In genomic region chr12:27549801-27550652, GRCh38 we compare ENCODE assay signal across 1 cellular context.
TF ChIP-seq lines count a peak whose summit lies in the region.

No MANE protein-coding gene starts in this region.

TF ChIP-seq in HEK293, 187 proteins besides CTCF, POLR2A, EP300 and RAD21 (continued from another document and continues in another):
- TF ChIP-seq PRDM4 (tag by site-specific recombination; IDR thresholded peaks at IDR 0.05) (peak; percentile 16; the same call in 1 of the 2 replicates), ZNF610 (tag by site-specific recombination; IDR thresholded peaks at IDR 0.05; ENCODE audit: borderline replicate concordance) (no peak), ZNF529 (tag by site-specific recombination; IDR thresholded peaks at IDR 0.05; ENCODE audit: insufficient replicate concordance) (no peak), ZNF549 (tag by site-specific recombination; IDR thresholded peaks at IDR 0.05) (no peak), MEIS1 (CRISPR knock-in tag; IDR thresholded peaks at IDR 0.05; ENCODE audit: borderline replicate concordance) (no peak), KLF16 (tag by site-specific recombination; IDR thresholded peaks at IDR 0.05) (peak; percentile 36; the same call in 1 of the 2 replicates), ZBTB44 (tag by site-specific recombination; IDR thresholded peaks at IDR 0.05) (0 out of 2 replicates have a peak, but pooled peaks have one; percentile 11), ZSCAN16 (tag by site-specific recombination; IDR thresholded peaks at IDR 0.05) (no peak), ZNF311 (tag by site-specific recombination; IDR thresholded peaks at IDR 0.05; ENCODE audit: borderline replicate concordance) (no peak), BCL11B (tag by site-specific recombination; IDR thresholded peaks at IDR 0.05; ENCODE audit: low read depth) (no peak), PRDM2 (tag by site-specific recombination; IDR thresholded peaks at IDR 0.05; ENCODE audit: borderline replicate concordance) (no peak), EGR2 (tag by site-specific recombination; IDR thresholded peaks at IDR 0.05; ENCODE audit: low read depth) (peak; percentile 93), MYNN (tag by site-specific recombination; IDR thresholded peaks at IDR 0.05; ENCODE audit: borderline replicate concordance) (no peak), ZNF768 (tag by site-specific recombination; IDR thresholded peaks at IDR 0.05) (no peak), ATF2 (tag by site-specific recombination; IDR thresholded peaks at IDR 0.05; ENCODE audit: low read depth) (no peak), ZSCAN30 (tag by site-specific recombination; IDR thresholded peaks at IDR 0.05) (no peak), YY2 (tag by site-specific recombination; IDR thresholded peaks at IDR 0.05) (no peak), ZNF366 (tag by site-specific recombination; conservative IDR thresholded peaks at IDR 0.05) (no peak), ZNF513 (tag by site-specific recombination; IDR thresholded peaks at IDR 0.05) (no peak), GLIS2 (tag by site-specific recombination; IDR thresholded peaks at IDR 0.05) (peak; percentile 76), ZNF692 (tag by site-specific recombination; IDR thresholded peaks at IDR 0.05) (peak; percentile 31; the same call in 1 of the 2 replicates), KLF17 (tag by site-specific recombination; IDR thresholded peaks at IDR 0.05) (0 out of 2 replicates have a peak, but pooled peaks have one; percentile 59), ZXDB (tag by site-specific recombination; IDR thresholded peaks at IDR 0.05) (0 out of 2 replicates have a peak, but pooled peaks have one; percentile 23), ZNF175 (tag by site-specific recombination; IDR thresholded peaks at IDR 0.05) (no peak), PRDM6 (tag by site-specific recombination; IDR thresholded peaks at IDR 0.05) (peak; percentile 91), ZNF280D (tag by site-specific recombination; IDR thresholded peaks at IDR 0.05) (no peak), ZNF792 (tag by site-specific recombination; IDR thresholded peaks at IDR 0.05) (no peak), ZNF571 (tag by site-specific recombination; IDR thresholded peaks at IDR 0.05) (no peak), ZNF2 (tag by site-specific recombination; IDR thresholded peaks at IDR 0.05) (no peak), PBX3 (CRISPR knock-in tag; IDR thresholded peaks at IDR 0.05) (no peak)
